Comparison of ENCODE assay signal across 8 cellular contexts in genomic region chr11:67240575-67241389, GRCh38. TPM values are rescaled to one million over a fixed set of nuclear protein-coding genes. Genes with fewer than 3 reads are reported as not detected.
DNase-seq lines count a peak whose midpoint lies in the region; ATAC-seq and TF ChIP-seq lines count a peak whose summit lies in the region.

No MANE protein-coding gene starts in this region.

- peak overlapping the region; percentile 98 for H3K27ac ChIP-seq in suprapubic skin

- H3K4me3 Mint-ChIP-seq in activated T-helper 2 cell treated with anti-CD3 and anti-CD28 coated beads, Interferon-gamma antibody, Interleukin-2, Interleukin-4, amounts not matched to agents 10 μg/mL and 5 μg/mL and 100 μg/mL, durations not matched to agents 14 hours and 24 hours and 36 hours (ENCODE audit: low read depth): peak overlapping the region; percentile 99

- ATAC-seq in HG03565 (IDR thresholded peaks at IDR 0.05; ENCODE audit: unreplicated experiment): peak; percentile 30
- ATAC-seq in omental fat pad (ENCODE audit: low FRiP score): peak; percentile 77

- peaks cover 48% of the 10 kb centered on the region for H3K4me1 ChIP-seq in suprapubic skin

- H3K9me3 ChIP-seq in suprapubic skin: no peaks in the 10 kb centered on the region

- no peak for TF ChIP-seq EP300 in suprapubic skin (IDR thresholded peaks at IDR 0.05)

- peak; percentile 1 for DNase-seq in GF-D8 (lab: John Stamatoyannopoulos, UW)
- DNase-seq in RKO (ENCODE audit: low spot score): peak; percentile 88
- DNase-seq in activated T-helper 2 cell treated with anti-CD3 and anti-CD28 coated beads, Interferon-gamma antibody, Interleukin-2, Interleukin-4, amounts not matched to agents 10 μg/mL and 5 μg/mL and 100 μg/mL, durations not matched to agents 14 hours and 24 hours and 36 hours (ENCODE audit: low spot score): peak; percentile 78
- peak; percentile 57 to 81 for DNase-seq in foreskin fibroblast
- DNase-seq in omental fat pad (ENCODE audit: low spot score): peak; percentile 73
- DNase-seq in suprapubic skin (ENCODE audit: low spot score in 2 of 2): peak in 1 of 2 donors; percentile 80
- no peak for DNase-seq in cerebellar nuclear complex (lab: John Stamatoyannopoulos, UW)

- no peak for TF ChIP-seq CTCF in foreskin fibroblast (IDR thresholded peaks at IDR 0.05; ENCODE audit: low read depth, low read length)
- TF ChIP-seq CTCF in omental fat pad (IDR thresholded peaks at IDR 0.05): no peak
- no peak for TF ChIP-seq CTCF in suprapubic skin (IDR thresholded peaks at IDR 0.05)

- intact Hi-C loops in activated T-helper 2 cell treated with anti-CD3 and anti-CD28 coated beads, Interferon-gamma antibody, Interleukin-2, Interleukin-4, amounts not matched to agents 10 μg/mL and 5 μg/mL and 100 μg/mL, durations not matched to agents 14 hours and 24 hours and 36 hours (cut with micrococcal nuclease): loop anchor here (2.0 kb wide), 3 partner anchors 22 to 122 kb away; partner anchors contain the start of gene KDM2A

- no peaks in the 10 kb centered on the region for H3K9me3 Mint-ChIP-seq in activated T-helper 2 cell treated with anti-CD3 and anti-CD28 coated beads, Interferon-gamma antibody, Interleukin-2, Interleukin-4, amounts not matched to agents 10 μg/mL and 5 μg/mL and 100 μg/mL, durations not matched to agents 14 hours and 24 hours and 36 hours

- H3K4me3 ChIP-seq in foreskin fibroblast (ENCODE audit: low read depth in 1 of 2, low read length in 2 of 2) (peak overlapping the region; percentile 72 to 83), suprapubic skin (peak overlapping the region; percentile 72)

- no peak for TF ChIP-seq POLR2A in suprapubic skin (IDR thresholded peaks at IDR 0.05)

- H3K27ac Mint-ChIP-seq in activated T-helper 2 cell treated with anti-CD3 and anti-CD28 coated beads, Interferon-gamma antibody, Interleukin-2, Interleukin-4, amounts not matched to agents 10 μg/mL and 5 μg/mL and 100 μg/mL, durations not matched to agents 14 hours and 24 hours and 36 hours: peak overlapping the region; percentile 99

- H3K4me1 Mint-ChIP-seq in activated T-helper 2 cell treated with anti-CD3 and anti-CD28 coated beads, Interferon-gamma antibody, Interleukin-2, Interleukin-4, amounts not matched to agents 10 μg/mL and 5 μg/mL and 100 μg/mL, durations not matched to agents 14 hours and 24 hours and 36 hours (ENCODE audit: low read depth): peaks cover 30% of the 10 kb centered on the region

- H3K27me3 Mint-ChIP-seq in activated T-helper 2 cell treated with anti-CD3 and anti-CD28 coated beads, Interferon-gamma antibody, Interleukin-2, Interleukin-4, amounts not matched to agents 10 μg/mL and 5 μg/mL and 100 μg/mL, durations not matched to agents 14 hours and 24 hours and 36 hours (ENCODE audit: low read depth): no peaks in the 10 kb centered on the region

- whole genome bisulfite sequencing in suprapubic skin: 0% methylated on average over 16 of the region's 16 CpGs

- no peaks in the 10 kb centered on the region for H3K27me3 ChIP-seq in suprapubic skin

- peaks cover 28% of the 10 kb centered on the region for H3K36me3 ChIP-seq in suprapubic skin

- peaks cover 56% of the 10 kb centered on the region for H3K36me3 Mint-ChIP-seq in activated T-helper 2 cell treated with anti-CD3 and anti-CD28 coated beads, Interferon-gamma antibody, Interleukin-2, Interleukin-4, amounts not matched to agents 10 μg/mL and 5 μg/mL and 100 μg/mL, durations not matched to agents 14 hours and 24 hours and 36 hours (ENCODE audit: low read depth)

RNA-seq across cellular contexts. Expression of gene GRK2, which starts 25.5 kb away (rescaled TPM):
- 282 and 287 TPM in 2 replicates for total RNA-seq in activated T-helper 2 cell treated with anti-CD3 and anti-CD28 coated beads, Interferon-gamma antibody, Interleukin-2, Interleukin-4, amounts not matched to agents 10 μg/mL and 5 μg/mL and 100 μg/mL, durations not matched to agents 14 hours and 24 hours and 36 hours
- 100 to 1,000 TPM in 1 of 4 donors, 10 to 100 TPM in 3; 42.6 to 106 (median 50.7) TPM for total RNA-seq in omental fat pad
- 100 to 1,000 TPM in 2 of 4 donors, 10 to 100 TPM in 2; 84.3 to 157 (median 105) TPM for total RNA-seq in suprapubic skin

RNA-seq across cellular contexts. Expression of gene ANKRD13D, which starts 48.3 kb away (rescaled TPM):
- total RNA-seq in activated T-helper 2 cell treated with anti-CD3 and anti-CD28 coated beads, Interferon-gamma antibody, Interleukin-2, Interleukin-4, amounts not matched to agents 10 μg/mL and 5 μg/mL and 100 μg/mL, durations not matched to agents 14 hours and 24 hours and 36 hours: 119 and 135 TPM in 2 replicates
- total RNA-seq in omental fat pad: 10 to 100 TPM; 18.6 to 78.2 (median 28.6) TPM
- 100 to 1,000 TPM in 1 of 4 donors, 10 to 100 TPM in 3; 55.7 to 154 (median 77.2) TPM for total RNA-seq in suprapubic skin

Comparison
In these comparisons a context has a peak if more than half of its experiments do, and no peak if none do; other contexts are left out.
1. DNase-seq: peak in GF-D8 (single experiment), RKO (single experiment), activated T-helper 2 cell treated with anti-CD3 and anti-CD28 coated beads, Interferon-gamma antibody, Interleukin-2, Interleukin-4, amounts not matched to agents 10 μg/mL and 5 μg/mL and 100 μg/mL, durations not matched to agents 14 hours and 24 hours and 36 hours (single experiment), foreskin fibroblast (2 of 2) and omental fat pad (single experiment); none in cerebellar nuclear complex (0 of 2).